In the genomic region with DNA sequence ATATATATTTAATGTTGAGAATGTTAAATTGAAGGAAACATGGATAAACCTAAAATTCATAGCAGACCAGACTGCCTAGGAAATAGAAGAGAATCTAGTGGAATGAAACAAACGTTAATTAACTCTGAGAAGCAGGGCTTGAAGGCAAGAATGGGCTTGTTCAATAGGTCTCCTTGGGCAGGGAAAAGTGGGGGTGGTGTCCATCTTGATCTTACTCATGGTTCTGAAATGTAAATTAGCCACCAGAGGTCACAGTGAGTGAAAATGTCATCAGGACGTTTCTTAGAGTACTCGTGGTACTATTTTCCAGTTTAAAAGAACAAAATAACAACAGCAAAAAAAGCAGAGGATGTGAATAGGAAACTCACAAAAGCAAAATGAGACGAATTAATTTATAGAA, we compare ENCODE assay signal across 12 cellular contexts.
DNase-seq lines count a peak whose midpoint lies in the region; ATAC-seq, FAIRE-seq and TF ChIP-seq lines count a peak whose summit lies in the region.
"Had no signal": no experiment of that assay in that cellular context is flagged by ENCODE, and none has a peak within 500 bp of the region (broad histone marks: within the 10 kb centered on the region; RNA-seq: fewer than 3 reads in every experiment).

No MANE protein-coding gene starts in this region.

- intact Hi-C loops in transverse colon (cut with DNase I; ENCODE audit: low total_unique reads), result no loop called here

- FAIRE-seq in RCC 7860 (lab: Jason Lieb, UNC) (no peak), urothelium cell line (lab: Jason Lieb, UNC) (no peak)
- FAIRE-seq: A549 had no signal

- TF ChIP-seq EP300 in transverse colon (IDR thresholded peaks at IDR 0.05; ENCODE audit: low read depth), result no peak

- no peaks in the 10 kb centered on the region for H3K27me3 ChIP-seq in transverse colon

- TF ChIP-seq POLR2A in transverse colon (IDR thresholded peaks at IDR 0.05), result no peak

- DNase-seq in NCI-H82 (lab: John Stamatoyannopoulos, UW) (peak; percentile 52), NCI-H82 treated with DMSO at 0.1 percent for 48 hours (lab: John Stamatoyannopoulos, UW; ENCODE audit: unreplicated experiment) (no peak), RCC 7860 (ENCODE audit: low spot score) (peak; percentile 11), fibroblast of mammary gland (ENCODE audit: low read depth) (peak; percentile 80), urothelium cell line (ENCODE audit: low spot score) (peak; percentile 33), transverse colon (no peak)
- no peak for DNase-seq in stimulated activated CD4-positive, alpha-beta T cell treated with anti-CD3 and anti-CD28 coated beads, Interleukin-4, amount 100 ng/mL, for 24 hours
- DNase-seq: activated T-cell treated with anti-CD3 and anti-CD28 coated beads, Interleukin-2, amount 50 U/mL, for 24 hours; T-helper 1 cell had no signal

- ATAC-seq in HG03521 (IDR thresholded peaks at IDR 0.05; ENCODE audit: unreplicated experiment), result no peak
- ATAC-seq: A549 had no signal

- TF ChIP-seq CTCF in fibroblast of mammary gland (conservative IDR thresholded peaks at IDR 0.05; ENCODE audit: control insufficient read depth, insufficient read depth, low read depth, low read length), result no peak
- TF ChIP-seq CTCF in transverse colon (IDR thresholded peaks at IDR 0.05), result no peak

- WGBS in transverse colon (ENCODE audit: low coverage in 1 of 2), 2 donors, result 38 to 48% methylated on average over 4 of the region's 4 CpGs

- in situ Hi-C loops in transverse colon (cut with MboI; ENCODE audit: low pct_ligation_motif_present in 1 of 4, low pct_unique_long_range_greater_than_20kb in 1 of 4, low sequenced_read_pairs in 3 of 4), result no loop called here

- H3K27ac ChIP-seq in transverse colon, result no peak overlapping the region
- H3K27ac ChIP-seq: A549, coronary artery had no signal

- H3K4me3 ChIP-seq in fibroblast of mammary gland (ENCODE audit: control insufficient read depth, low read depth, low read length), result no peak overlapping the region
- H3K4me3 ChIP-seq in transverse colon, result no peak overlapping the region
- H3K4me3 ChIP-seq: A549, coronary artery had no signal

- H3K36me3 ChIP-seq in transverse colon, result no peaks in the 10 kb centered on the region

- no peaks in the 10 kb centered on the region for H3K9me3 ChIP-seq in transverse colon
- H3K9me3 ChIP-seq: A549 had no signal

- H3K4me1 ChIP-seq in transverse colon, result peaks cover 0 to 13% (median 2%) of the 10 kb centered on the region in 4 donors

Comparison
In these comparisons a context has a peak if more than half of its experiments do, and no peak if none do; other contexts are left out.
1. DNase-seq: peak in NCI-H82 (single experiment), RCC 7860 (single experiment), fibroblast of mammary gland (single experiment) and urothelium cell line (single experiment); none in NCI-H82 treated with DMSO at 0.1 percent for 48 hours (single experiment), stimulated activated CD4-positive, alpha-beta T cell treated with anti-CD3 and anti-CD28 coated beads, Interleukin-4, amount 100 ng/mL, for 24 hours (single experiment) and transverse colon (single experiment).